Comparison of ENCODE assay signal across 2 cellular contexts in genomic region chr5:115295775-115296129, GRCh38.
TF ChIP-seq lines count a peak whose summit lies in the region.

No MANE protein-coding gene starts in this region.

TF ChIP-seq in GM12878, 131 proteins besides CTCF, POLR2A, EP300 and RAD21 (continued from another document):
- no peak for TF ChIP-seq RB1 (IDR thresholded peaks at IDR 0.05; ENCODE audit: borderline replicate concordance)
- TF ChIP-seq ZNF207 (IDR thresholded peaks at IDR 0.05; ENCODE audit: borderline replicate concordance), result no peak
- no peak for TF ChIP-seq ZZZ3 (IDR thresholded peaks at IDR 0.05; ENCODE audit: control insufficient read depth, insufficient read length, low read depth)
- TF ChIP-seq RUNX3 (IDR thresholded peaks at IDR 0.05; ENCODE audit: low read length), result no peak
- TF ChIP-seq IRF4 (IDR thresholded peaks at IDR 0.05; ENCODE audit: low read depth, low read length), result no peak
- no peak for TF ChIP-seq CHD1 (IDR thresholded peaks at IDR 0.05; ENCODE audit: low read depth, low read length)
- no peak for TF ChIP-seq CUX1 (IDR thresholded peaks at IDR 0.05; ENCODE audit: insufficient replicate concordance, low read depth, low read length)
- TF ChIP-seq NR2C2 (IDR thresholded peaks at IDR 0.05; ENCODE audit: borderline replicate concordance, control insufficient read depth, insufficient read length, low read depth), result no peak
- no peak for TF ChIP-seq NKRF (conservative IDR thresholded peaks at IDR 0.05)
- no peak for TF ChIP-seq TAF1 (IDR thresholded peaks at IDR 0.05; ENCODE audit: borderline replicate concordance, low read depth, low read length)
- TF ChIP-seq JUND (IDR thresholded peaks at IDR 0.05; ENCODE audit: low read depth, low read length), result no peak

TF ChIP-seq in liver, 16 proteins besides CTCF, POLR2A, EP300 and RAD21 (continued from another document):
- TF ChIP-seq MAX (IDR thresholded peaks at IDR 0.05), result no peak
- no peak for TF ChIP-seq HNF4A (conservative IDR thresholded peaks at IDR 0.05)
- no peak for TF ChIP-seq ATF3 (IDR thresholded peaks at IDR 0.05)
